Comparison of ENCODE assay signal across 9 cellular contexts in genomic region chr17:82668631-82669099, GRCh38. TPM values are rescaled to one million over a fixed set of nuclear protein-coding genes. Genes with fewer than 3 reads are reported as not detected.
DNase-seq lines count a peak whose midpoint lies in the region; ATAC-seq and TF ChIP-seq lines count a peak whose summit lies in the region.
"Had no signal": no experiment of that assay in that cellular context is flagged by ENCODE, and none has a peak within 500 bp of the region (broad histone marks: within the 10 kb centered on the region; RNA-seq: fewer than 3 reads in every experiment).

No MANE protein-coding gene starts in this region.

- H4K20me1 ChIP-seq in Karpas-422 (ENCODE audit: insufficient read depth, low read depth, low read length) = no peaks in the 10 kb centered on the region

- H3K36me3 ChIP-seq in Karpas-422 (ENCODE audit: insufficient read depth, low read length) (no peaks in the 10 kb centered on the region), esophagus muscularis mucosa (peaks cover 0 to 17% (median 11%) of the 10 kb centered on the region in 4 donors), tibial artery (peaks cover 0 to 25% (median 0%) of the 10 kb centered on the region in 3 donors)

- peak overlapping the region; percentile 52; the same call in 1 of the 2 replicates for H2AFZ ChIP-seq in Karpas-422 (ENCODE audit: low read length)

- peak overlapping the region in 4 of 6 donors; percentile 11 to 80 (median 60) for H3K27ac Mint-ChIP-seq in naive B cell

- H3K27ac ChIP-seq in Karpas-422 (ENCODE audit: low read length) (no peak overlapping the region), esophagus muscularis mucosa (replicated peaks in 1 of 4) (peak overlapping the region in 2 of 4 donors; percentile 49 to 52), tibial artery (peak overlapping the region in 1 of 2 donors; percentile 70)
- H3K27ac ChIP-seq: SK-N-MC had no signal

- DNase-seq in DMS153 (lab: John Stamatoyannopoulos, UW) (peak; percentile 61), Karpas-422 (peak; percentile 88), esophagus muscularis mucosa (ENCODE audit: extremely low spot score) (no peak), naive B cell (peak; percentile 55), tibial artery (peak in 1 of 2 donors; percentile 83), NCI-H510A treated with DMSO at 0.1 percent for 48 hours (lab: John Stamatoyannopoulos, UW) (no peak), A172 (ENCODE audit: low spot score) (no peak)
- peak; percentile 13 to 15 for DNase-seq in activated CD4-positive, alpha-beta T cell treated with anti-CD3 and anti-CD28 coated beads, Interleukin-2, amount 50 U/mL, for 4 hours

- peaks cover 4% of the 10 kb centered on the region for H3K4me1 ChIP-seq in Karpas-422 (ENCODE audit: low read length)
- H3K4me1 ChIP-seq in esophagus muscularis mucosa = peaks cover 7 to 17% (median 11%) of the 10 kb centered on the region in 4 donors
- H3K4me1 ChIP-seq in tibial artery = peaks cover 0 to 22% (median 3%) of the 10 kb centered on the region in 4 donors

- H3K36me3 Mint-ChIP-seq in naive B cell = no peaks in the 10 kb centered on the region

- intact Hi-C loops in esophagus muscularis mucosa (cut with DNase I) (loop anchor here (2.0 kb wide), 1 partner anchor 106 kb away; no protein-coding TSS in a partner anchor), tibial artery (cut with DNase I; ENCODE audit: low total_unique reads) (loop anchor here (2.0 kb wide), 1 partner anchor 108 kb away; no protein-coding TSS in a partner anchor)

- H3K79me2 ChIP-seq in Karpas-422 (ENCODE audit: low read length) = no peaks in the 10 kb centered on the region

- H3K27me3 ChIP-seq in Karpas-422 (ENCODE audit: low read length) (no peaks in the 10 kb centered on the region), esophagus muscularis mucosa (no peaks in the 10 kb centered on the region), tibial artery (no peaks in the 10 kb centered on the region)

- peak overlapping the region in 6 of 8 donors; percentile 29 to 72 (median 43) for H3K4me3 Mint-ChIP-seq in naive B cell

- H3K9me3 ChIP-seq in Karpas-422 (ENCODE audit: low read length) = no peaks in the 10 kb centered on the region
- no peaks in the 10 kb centered on the region for H3K9me3 ChIP-seq in esophagus muscularis mucosa
- H3K9me3 ChIP-seq in tibial artery = no peaks in the 10 kb centered on the region

- H3K4me3 ChIP-seq in Karpas-422 (ENCODE audit: low read length) = peak overlapping the region; percentile 13; the same call in 1 of the 2 replicates
- H3K4me3 ChIP-seq in esophagus muscularis mucosa = peak overlapping the region in 1 of 4 donors; percentile 20
- no peak overlapping the region for H3K4me3 ChIP-seq in tibial artery
- H3K4me3 ChIP-seq: SK-N-MC had no signal

- WGBS in esophagus muscularis mucosa = 60% methylated on average over 5 of the region's 20 CpGs

- no peak for TF ChIP-seq EP300 in esophagus muscularis mucosa (IDR thresholded peaks at IDR 0.05)

- peak overlapping the region; percentile 44 for H3K4me2 ChIP-seq in Karpas-422 (ENCODE audit: low read depth, low read length, poor library complexity, severe bottlenecking)

- peak; percentile 51 to 73 (median 64) for TF ChIP-seq CTCF in esophagus muscularis mucosa (IDR thresholded peaks at IDR 0.05)
- peak; percentile 51 to 64 for TF ChIP-seq CTCF in tibial artery (IDR thresholded peaks at IDR 0.05)

- peak; percentile 92 to 96 for ATAC-seq in naive B cell (ENCODE audit: low read depth in 2 of 2)

- H3K27me3 Mint-ChIP-seq in naive B cell = peaks cover 0 to 5% (median 0%) of the 10 kb centered on the region in 3 donors

- peak overlapping the region; percentile 50 for H3K9ac ChIP-seq in Karpas-422 (ENCODE audit: low read length)

- H3K9me3 Mint-ChIP-seq in naive B cell = no peaks in the 10 kb centered on the region

- no peak for TF ChIP-seq POLR2A in esophagus muscularis mucosa (IDR thresholded peaks at IDR 0.05; ENCODE audit: low read depth)

- peaks cover 2 to 6% (median 4%) of the 10 kb centered on the region in 3 donors for H3K4me1 Mint-ChIP-seq in naive B cell

- H3K9me2 ChIP-seq in Karpas-422 (replicated peaks; ENCODE audit: insufficient read depth, low read length) = no peaks in the 10 kb centered on the region

RNA-seq across cellular contexts. Expression of gene WDR45B, which starts 20.4 kb away (rescaled TPM):
- 55.8 and 58.9 TPM in 2 replicates for total RNA-seq in Karpas-422 (2014; rRNA removed; shearing (Covaris generic); ENCODE audit: low replicate concordance)
- total RNA-seq in esophagus muscularis mucosa = 10 to 100 TPM; 57.3 to 81.4 (median 74.4) TPM
- polyA plus RNA-seq in naive B cell (ENCODE audit: low read depth in 6 of 6) = 10 to 100 TPM; 37.9 to 77.8 (median 47.4) TPM
- total RNA-seq in A172 (2014; rRNA removed; shearing (Covaris generic)) = 90.3 and 96.0 TPM in 2 replicates

RNA-seq across cellular contexts. Expression of gene RAB40B, which starts 29.8 kb away (rescaled TPM):
- 1.7 and 1.8 TPM in 2 replicates for total RNA-seq in Karpas-422 (2014; rRNA removed; shearing (Covaris generic); ENCODE audit: low replicate concordance)
- total RNA-seq in esophagus muscularis mucosa = 10 to 100 TPM in 3 of 4 donors, 1 to 10 TPM in 1; 6.2 to 24.3 (median 19.4) TPM
- 1 to 10 TPM; 1.2 to 3.0 (median 2.3) TPM for polyA plus RNA-seq in naive B cell (ENCODE audit: low read depth in 6 of 6)
- total RNA-seq in A172 (2014; rRNA removed; shearing (Covaris generic)) = 9.9 and 15.0 TPM in 2 replicates

RNA-seq across cellular contexts. Expression of gene FN3KRP, which starts 47.8 kb away (rescaled TPM):
- total RNA-seq in Karpas-422 (2014; rRNA removed; shearing (Covaris generic); ENCODE audit: low replicate concordance) = 6.2 and 6.6 TPM in 2 replicates
- 10 to 100 TPM; 11.5 to 27.5 (median 17.3) TPM for total RNA-seq in esophagus muscularis mucosa
- polyA plus RNA-seq in naive B cell (ENCODE audit: low read depth in 6 of 6) = 10 to 100 TPM; 20.0 to 27.7 (median 25.8) TPM
- total RNA-seq in A172 (2014; rRNA removed; shearing (Covaris generic)) = 50.0 and 54.4 TPM in 2 replicates

Comparison
In these comparisons a context has a peak if more than half of its experiments do, and no peak if none do; other contexts are left out.
1. DNase-seq: peak in DMS153 (single experiment), Karpas-422 (single experiment), activated CD4-positive, alpha-beta T cell treated with anti-CD3 and anti-CD28 coated beads, Interleukin-2, amount 50 U/mL, for 4 hours (2 of 2) and naive B cell (single experiment); none in esophagus muscularis mucosa (single experiment), NCI-H510A treated with DMSO at 0.1 percent for 48 hours (single experiment) and A172 (single experiment).